ENCODE assay signal across 18 cellular contexts in the genomic region with DNA sequence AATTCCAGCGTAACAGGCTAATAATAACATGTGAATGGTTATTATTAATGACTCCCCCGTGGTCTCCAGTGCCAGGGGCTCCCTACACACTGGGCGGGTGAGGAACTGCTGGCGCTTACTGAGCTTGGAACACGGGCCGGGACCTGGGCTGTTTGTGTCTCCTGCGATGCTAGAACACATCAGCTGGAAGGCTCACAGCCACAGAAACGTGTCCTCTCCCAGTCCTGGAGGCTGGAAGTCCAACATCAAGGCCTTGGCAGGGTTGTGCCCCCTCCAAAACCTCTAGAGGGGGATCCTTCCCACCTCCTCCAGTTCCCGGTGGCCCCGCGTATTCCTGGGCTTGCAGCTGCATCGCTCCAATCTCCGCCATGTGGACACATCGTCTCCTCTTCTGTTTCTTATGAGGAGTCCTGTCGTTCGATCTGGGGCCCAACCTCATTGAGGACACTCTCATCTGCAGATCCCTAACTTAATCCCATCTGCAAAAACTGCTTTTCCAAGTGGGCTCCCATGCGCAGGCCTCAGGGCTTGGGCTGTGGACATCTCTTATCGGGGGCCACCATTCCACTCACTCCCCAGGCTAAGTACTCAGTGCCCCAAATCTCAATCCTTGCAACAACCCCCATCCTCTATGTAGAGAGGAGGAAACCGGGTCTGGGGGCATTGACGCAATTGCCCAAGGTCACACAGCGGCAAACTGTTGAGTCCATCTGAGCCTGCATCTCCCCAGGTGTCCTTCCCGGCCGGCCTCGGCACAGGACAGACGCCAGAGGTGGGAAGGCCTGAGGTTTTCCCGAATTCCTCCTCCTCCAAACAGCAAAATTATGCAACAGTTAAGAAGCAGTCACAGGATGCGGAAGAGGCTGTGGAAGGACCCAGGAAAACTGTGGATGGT.
DNase-seq lines count a peak whose midpoint lies in the region; ATAC-seq and TF ChIP-seq lines count a peak whose summit lies in the region.
"Had no signal": no experiment of that assay in that cellular context is flagged by ENCODE, and none has a peak within 500 bp of the region (broad histone marks: within the 10 kb centered on the region; RNA-seq: fewer than 3 reads in every experiment).

No MANE protein-coding gene starts in this region.

- H3K9ac ChIP-seq in endodermal cell (ENCODE audit: extremely low read depth, low read length, poor library complexity, severe bottlenecking), result no peak overlapping the region

- H3K27me3 Mint-ChIP-seq in CD14-positive monocyte (ENCODE audit: low read depth in 3 of 3), result peaks cover 1 to 8% (median 2%) of the 10 kb centered on the region in 3 donors
- H3K27me3 Mint-ChIP-seq in GM23338 (ENCODE audit: insufficient read depth, low read depth, poor library complexity), result peaks cover 13% of the 10 kb centered on the region
- no peaks in the 10 kb centered on the region for H3K27me3 Mint-ChIP-seq in endodermal cell (ENCODE audit: insufficient read depth)
- peaks cover 42% of the 10 kb centered on the region for H3K27me3 Mint-ChIP-seq in HFFc6 (ENCODE audit: insufficient read depth)
- peaks cover 0 to 2% of the 10 kb centered on the region in 2 donors for H3K27me3 Mint-ChIP-seq in T-cell

- WGBS in endodermal cell (ENCODE audit: insufficient coverage in 1 of 2, insufficient read length in 1 of 2), 2 experiments, result 90 to 95% methylated on average over 17 to 27 of the region's 27 CpGs
- WGBS in sigmoid colon, 2 donors, result 89 to 92% methylated on average over 27 of the region's 27 CpGs

- intact Hi-C loops in CD14-positive monocyte (cut with micrococcal nuclease), result no loop called here
- intact Hi-C loops in sigmoid colon (cut with DNase I), result no loop called here

- no peaks in the 10 kb centered on the region for H3K27me3 ChIP-seq in GM23338 (ENCODE audit: insufficient read depth)
- H3K27me3 ChIP-seq in endodermal cell (ENCODE audit: control insufficient read depth, insufficient read depth, low read length, poor library complexity, severe bottlenecking), result peaks cover 3% of the 10 kb centered on the region
- H3K27me3 ChIP-seq in sigmoid colon, result no peaks in the 10 kb centered on the region
- H3K27me3 ChIP-seq: BE2C had no signal

- CTCF ChIA-PET in T-cell (lab: Charles Lee), result no interaction called here

- no peak overlapping the region for H3K27ac Mint-ChIP-seq in CD14-positive monocyte
- H3K27ac Mint-ChIP-seq in GM23338, result no peak overlapping the region
- H3K27ac Mint-ChIP-seq in endodermal cell, result no peak overlapping the region
- no peak overlapping the region for H3K27ac Mint-ChIP-seq in HFFc6
- no peak overlapping the region for H3K27ac Mint-ChIP-seq in T-cell
- H3K27ac Mint-ChIP-seq: CD8-positive, alpha-beta T cell; H9 had no signal

- H3K4me3 Mint-ChIP-seq in CD14-positive monocyte (no peak overlapping the region), GM23338 (no peak overlapping the region), endodermal cell (no peak overlapping the region), HFFc6 (no peak overlapping the region), T-cell (no peak overlapping the region)
- H3K4me3 Mint-ChIP-seq: CD8-positive, alpha-beta T cell; H9 had no signal

- TF ChIP-seq CTCF in CD14-positive monocyte (IDR thresholded peaks at IDR 0.05), result no peak
- no peak for TF ChIP-seq CTCF in GM23338 (conservative IDR thresholded peaks at IDR 0.05; ENCODE audit: low read depth in 2 of 2)
- no peak for TF ChIP-seq CTCF in endodermal cell (conservative IDR thresholded peaks at IDR 0.05)
- no peak for TF ChIP-seq CTCF in sigmoid colon (IDR thresholded peaks at IDR 0.05)
- TF ChIP-seq CTCF in HFFc6 (IDR thresholded peaks at IDR 0.05), result no peak

- H3K79me2 ChIP-seq in GM23338 (replicated peaks; ENCODE audit: insufficient read depth), result no peaks in the 10 kb centered on the region

- H4K20me1 ChIP-seq in GM23338 (replicated peaks; ENCODE audit: insufficient read depth), result no peaks in the 10 kb centered on the region

- no peaks in the 10 kb centered on the region for H3F3A ChIP-seq in GM23338 (replicated peaks; ENCODE audit: low read depth)

- H3K4me1 Mint-ChIP-seq in CD14-positive monocyte (peaks cover 11% of the 10 kb centered on the region), GM23338 (peaks cover 28% of the 10 kb centered on the region), endodermal cell (no peaks in the 10 kb centered on the region), HFFc6 (ENCODE audit: low read depth) (no peaks in the 10 kb centered on the region), T-cell (peaks cover 0 to 2% (median 0%) of the 10 kb centered on the region in 3 donors)

- H3K4me2 ChIP-seq in GM23338, result no peak overlapping the region
- H3K4me2 ChIP-seq: A549 had no signal

- H3K4me3 ChIP-seq in GM23338 (no peak overlapping the region), endodermal cell (ENCODE audit: low read length) (no peak overlapping the region), sigmoid colon (no peak overlapping the region)
- H3K4me3 ChIP-seq: A549 had no signal

- DNase-seq in CD14-positive monocyte (ENCODE audit: low spot score) (peak; percentile 27), GM23338 (ENCODE audit: low spot score) (no peak), endodermal cell (peak; percentile 32), sigmoid colon (peak; percentile 48), NCI-H1930 (lab: John Stamatoyannopoulos, UW) (no peak), NCI-H1417 treated with DMSO at 0.1 percent for 48 hours (lab: John Stamatoyannopoulos, UW) (no peak), HFFc6 (no peak), T-cell (no peak)
- DNase-seq: BE2C; CD8-positive, alpha-beta T cell; COR-L47; DMS153; DMS79 treated with DMSO at 0.1 percent for 48 hours; EL; GOT3; H9 had no signal

- no peak for TF ChIP-seq POLR2A in sigmoid colon (IDR thresholded peaks at IDR 0.05)

- H3K36me3 Mint-ChIP-seq in CD14-positive monocyte (no peaks in the 10 kb centered on the region), GM23338 (ENCODE audit: low read depth) (no peaks in the 10 kb centered on the region), endodermal cell (ENCODE audit: low read depth) (no peaks in the 10 kb centered on the region), HFFc6 (ENCODE audit: low read depth) (no peaks in the 10 kb centered on the region), T-cell (no peaks in the 10 kb centered on the region)
- H3K36me3 Mint-ChIP-seq: CD8-positive, alpha-beta T cell had no signal

- no peak for ATAC-seq in GM23338
- ATAC-seq in T-cell (replicated peaks in 1 of 4), result no peak
- ATAC-seq: CD8-positive, alpha-beta T cell had no signal

- POLR2A ChIA-PET in T-cell (lab: Charles Lee), result no interaction called here

- no peaks in the 10 kb centered on the region for H3K9me2 ChIP-seq in GM23338 (ENCODE audit: insufficient read depth)

- H3K36me3 ChIP-seq in GM23338 (ENCODE audit: insufficient read depth) (no peaks in the 10 kb centered on the region), endodermal cell (ENCODE audit: control insufficient read depth, insufficient read depth, low read length) (no peaks in the 10 kb centered on the region), sigmoid colon (no peaks in the 10 kb centered on the region)
- H3K36me3 ChIP-seq: BE2C had no signal

- TF ChIP-seq EP300 in sigmoid colon (IDR thresholded peaks at IDR 0.05), result no peak

- H3K27ac ChIP-seq in GM23338 (ENCODE audit: low read depth) (no peak overlapping the region), endodermal cell (ENCODE audit: low read depth, low read length) (no peak overlapping the region), sigmoid colon (no peak overlapping the region)
- H3K27ac ChIP-seq: A549, C4-2B had no signal

- H3K4me1 ChIP-seq in GM23338 (ENCODE audit: insufficient read depth) (no peaks in the 10 kb centered on the region), endodermal cell (ENCODE audit: control insufficient read depth, insufficient read depth, low read length) (no peaks in the 10 kb centered on the region), sigmoid colon (peaks cover 0 to 10% (median 5%) of the 10 kb centered on the region in 4 donors)
- H3K4me1 ChIP-seq: A549, BE2C had no signal

- H2AFZ ChIP-seq in GM23338, result peak overlapping the region; percentile 32; the same call in 1 of the 2 replicates

- H3K9me3 ChIP-seq in endodermal cell (ENCODE audit: control insufficient read depth, low read length), result no peaks in the 10 kb centered on the region
- no peaks in the 10 kb centered on the region for H3K9me3 ChIP-seq in sigmoid colon
- H3K9me3 ChIP-seq: A549, BE2C had no signal

- peaks cover 0 to 3% (median 0%) of the 10 kb centered on the region in 7 donors for H3K9me3 Mint-ChIP-seq in CD14-positive monocyte
- H3K9me3 Mint-ChIP-seq in GM23338, result 0 out of 3 replicates have a peak, but pooled peaks cover 3% of the 10 kb centered on the region
- H3K9me3 Mint-ChIP-seq in endodermal cell, result peaks cover 2% of the 10 kb centered on the region
- H3K9me3 Mint-ChIP-seq in HFFc6, result no peaks in the 10 kb centered on the region; the same call in 1 of the 2 replicates
- H3K9me3 Mint-ChIP-seq in T-cell, result no peaks in the 10 kb centered on the region
- H3K9me3 Mint-ChIP-seq: CD8-positive, alpha-beta T cell; H9 had no signal

TF ChIP-seq in GM23338, 12 proteins besides CTCF, POLR2A, EP300 and RAD21 (continues in another document):
- TF ChIP-seq POLR2AphosphoS5 (IDR thresholded peaks at IDR 0.05; ENCODE audit: low read depth), result no peak

Comparison
In these comparisons a context has a peak if more than half of its experiments do, and no peak if none do; other contexts are left out.
1. DNase-seq: peak in CD14-positive monocyte (single experiment), endodermal cell (single experiment) and sigmoid colon (single experiment); none in GM23338 (single experiment), NCI-H1930 (0 of 2), NCI-H1417 treated with DMSO at 0.1 percent for 48 hours (single experiment), HFFc6 (single experiment) and T-cell (0 of 34).